ENCODE assay signal across 8 cellular contexts in the genomic region with DNA sequence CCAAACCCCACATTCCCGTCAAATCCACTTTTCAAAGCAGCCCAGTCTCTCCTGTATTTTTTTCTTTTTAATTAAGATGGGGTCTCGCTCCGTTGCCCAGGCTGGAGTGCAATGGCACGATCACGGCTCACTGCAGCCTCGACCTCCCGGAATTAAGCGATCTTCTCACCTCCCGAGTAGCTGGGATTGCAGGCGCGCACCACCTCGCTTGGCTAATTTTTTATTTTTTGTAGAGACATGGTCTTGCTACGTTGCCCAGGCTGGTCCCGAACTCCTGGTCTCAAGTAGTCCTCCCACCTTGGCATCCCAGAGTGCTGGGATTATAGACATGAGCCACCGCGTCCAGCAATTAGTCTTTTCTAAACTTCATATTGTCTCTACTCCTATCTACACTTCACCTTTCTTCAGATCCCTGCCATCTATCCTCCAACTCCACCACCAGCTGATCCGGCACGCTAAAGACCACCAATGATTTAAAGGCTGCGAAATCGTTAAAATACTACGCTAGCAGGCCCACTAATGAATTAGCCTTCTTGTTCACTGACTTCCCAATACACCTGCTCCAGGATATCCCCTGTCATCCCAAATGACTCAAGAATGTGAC. TPM values are rescaled to one million over a fixed set of nuclear protein-coding genes. Genes with fewer than 3 reads are reported as not detected.
DNase-seq lines count a peak whose midpoint lies in the region; ATAC-seq and TF ChIP-seq lines count a peak whose summit lies in the region.

No MANE protein-coding gene starts in this region.

- no peaks in the 10 kb centered on the region for H3K36me3 ChIP-seq in iPS-15b (ENCODE audit: control insufficient read depth, insufficient read depth, low read length)

- peak overlapping the region; percentile 94 for H3K4me3 Mint-ChIP-seq in HFFc6
- peak overlapping the region; percentile 78 for H3K4me3 Mint-ChIP-seq in stimulated activated effector memory CD8-positive, alpha-beta T cell treated with anti-CD3 and anti-CD28 coated beads, Interleukin-12 subunit alpha, Interleukin-12 subunit beta, amount 100 ng/mL, for 72 hours

- peaks cover 5% of the 10 kb centered on the region for H3K9me3 Mint-ChIP-seq in HFFc6
- H3K9me3 Mint-ChIP-seq in activated naive CD4-positive, alpha-beta T cell treated with anti-CD3 and anti-CD28 coated beads, Interleukin-2, amount 50 U/mL, for 72 hours: no peaks in the 10 kb centered on the region
- H3K9me3 Mint-ChIP-seq in stimulated activated effector memory CD8-positive, alpha-beta T cell treated with anti-CD3 and anti-CD28 coated beads, Interleukin-12 subunit alpha, Interleukin-12 subunit beta, amount 100 ng/mL, for 72 hours: no peaks in the 10 kb centered on the region

- peak overlapping the region; percentile 96 for H3K4me3 ChIP-seq in iPS-15b (ENCODE audit: low read depth, low read length)

- no peak for DNase-seq in HFFc6
- no peak for DNase-seq in activated naive CD4-positive, alpha-beta T cell treated with anti-CD3 and anti-CD28 coated beads, Interleukin-2, amount 50 U/mL, for 72 hours (ENCODE audit: low spot score in 2 of 2)
- no peak for DNase-seq in stimulated activated effector memory CD8-positive, alpha-beta T cell treated with anti-CD3 and anti-CD28 coated beads, Interleukin-12 subunit alpha, Interleukin-12 subunit beta, amount 100 ng/mL, for 72 hours (ENCODE audit: low spot score in 2 of 2)
- no peak for DNase-seq in stimulated activated CD4-positive, alpha-beta T cell treated with anti-CD3 and anti-CD28 coated beads, Interleukin-15, amount 100 ng/mL, for 24 hours
- DNase-seq in NCI-H146 treated with DMSO at 0.1 percent for 48 hours (lab: John Stamatoyannopoulos, UW; ENCODE audit: unreplicated experiment): no peak
- no peak for DNase-seq in NCI-H1694 treated with DMSO at 0.1 percent for 48 hours (lab: John Stamatoyannopoulos, UW)

- H3K27me3 ChIP-seq in iPS-15b (ENCODE audit: control insufficient read depth, insufficient read depth, low read length): no peaks in the 10 kb centered on the region

- H3K27me3 Mint-ChIP-seq in HFFc6 (ENCODE audit: insufficient read depth): peaks cover 2% of the 10 kb centered on the region; the same call in 1 of the 2 replicates

- H3K9ac ChIP-seq in iPS-15b (ENCODE audit: low read depth, low read length): peak overlapping the region; percentile 80

- H3K9me3 ChIP-seq in iPS-15b (ENCODE audit: control insufficient read depth, insufficient read depth, low read length): no peaks in the 10 kb centered on the region

- no peak for ATAC-seq in activated naive CD4-positive, alpha-beta T cell treated with anti-CD3 and anti-CD28 coated beads, Interleukin-2, amount 50 U/mL, for 72 hours
- ATAC-seq in stimulated activated effector memory CD8-positive, alpha-beta T cell treated with anti-CD3 and anti-CD28 coated beads, Interleukin-12 subunit alpha, Interleukin-12 subunit beta, amount 100 ng/mL, for 72 hours: no peak
- ATAC-seq in HG02571 (IDR thresholded peaks at IDR 0.05; ENCODE audit: unreplicated experiment): no peak

- H3K27ac Mint-ChIP-seq in HFFc6: peak overlapping the region; percentile 77
- peak overlapping the region; percentile 89 to 96 for H3K27ac Mint-ChIP-seq in activated naive CD4-positive, alpha-beta T cell treated with anti-CD3 and anti-CD28 coated beads, Interleukin-2, amount 50 U/mL, for 72 hours
- H3K27ac Mint-ChIP-seq in stimulated activated effector memory CD8-positive, alpha-beta T cell treated with anti-CD3 and anti-CD28 coated beads, Interleukin-12 subunit alpha, Interleukin-12 subunit beta, amount 100 ng/mL, for 72 hours: peak overlapping the region; percentile 74

- no peak for TF ChIP-seq CTCF in HFFc6 (IDR thresholded peaks at IDR 0.05)

- H3K4me1 ChIP-seq in iPS-15b (ENCODE audit: control insufficient read depth, insufficient read depth, low read length): no peaks in the 10 kb centered on the region

- H3K36me3 Mint-ChIP-seq in HFFc6 (ENCODE audit: low read depth): peaks cover 24% of the 10 kb centered on the region
- H3K36me3 Mint-ChIP-seq in activated naive CD4-positive, alpha-beta T cell treated with anti-CD3 and anti-CD28 coated beads, Interleukin-2, amount 50 U/mL, for 72 hours: peaks cover 5 to 25% of the 10 kb centered on the region in 2 donors
- H3K36me3 Mint-ChIP-seq in stimulated activated effector memory CD8-positive, alpha-beta T cell treated with anti-CD3 and anti-CD28 coated beads, Interleukin-12 subunit alpha, Interleukin-12 subunit beta, amount 100 ng/mL, for 72 hours: peaks cover 60% of the 10 kb centered on the region

- peaks cover 23% of the 10 kb centered on the region for H3K4me1 Mint-ChIP-seq in HFFc6 (ENCODE audit: low read depth)
- peaks cover 34% of the 10 kb centered on the region for H3K4me1 Mint-ChIP-seq in stimulated activated effector memory CD8-positive, alpha-beta T cell treated with anti-CD3 and anti-CD28 coated beads, Interleukin-12 subunit alpha, Interleukin-12 subunit beta, amount 100 ng/mL, for 72 hours

RNA-seq across cellular contexts. Expression of gene CHUK, which starts 0.5 kb away (rescaled TPM):
- 10 to 100 TPM; 18.2 to 22.6 (median 20.6) TPM for total RNA-seq in HFFc6 (2021; fragmentation: NEBNext Ultra II Directional; extraction: Animal tissue kit (Norgen Biotek cat#: 25700))
- 10 to 100 TPM; 18.8 to 42.4 TPM for total RNA-seq in activated naive CD4-positive, alpha-beta T cell treated with anti-CD3 and anti-CD28 coated beads, Interleukin-2, amount 50 U/mL, for 72 hours

RNA-seq across cellular contexts. Expression of gene CWF19L1, which starts 37.5 kb away (rescaled TPM):
- total RNA-seq in HFFc6 (2021; fragmentation: NEBNext Ultra II Directional; extraction: Animal tissue kit (Norgen Biotek cat#: 25700)): 10 to 100 TPM; 19.1 to 24.5 (median 20.6) TPM
- 10 to 100 TPM; 41.1 to 50.6 TPM for total RNA-seq in activated naive CD4-positive, alpha-beta T cell treated with anti-CD3 and anti-CD28 coated beads, Interleukin-2, amount 50 U/mL, for 72 hours

RNA-seq across cellular contexts. Expression of gene ERLIN1, which starts 44.1 kb away (rescaled TPM):
- total RNA-seq in HFFc6 (2021; fragmentation: NEBNext Ultra II Directional; extraction: Animal tissue kit (Norgen Biotek cat#: 25700)): 10 to 100 TPM; 56.9 to 83.1 (median 74.2) TPM
- total RNA-seq in activated naive CD4-positive, alpha-beta T cell treated with anti-CD3 and anti-CD28 coated beads, Interleukin-2, amount 50 U/mL, for 72 hours: 10 to 100 TPM; 16.8 to 17.5 TPM

RNA-seq across cellular contexts. Expression of gene BLOC1S2, which starts 56.6 kb away (rescaled TPM):
- 10 to 100 TPM; 52.4 to 62.1 (median 55.0) TPM for total RNA-seq in HFFc6 (2021; fragmentation: NEBNext Ultra II Directional; extraction: Animal tissue kit (Norgen Biotek cat#: 25700))
- 100 to 1,000 TPM in 1 of 2 donors, 10 to 100 TPM in 1; 48.0 to 112 TPM for total RNA-seq in activated naive CD4-positive, alpha-beta T cell treated with anti-CD3 and anti-CD28 coated beads, Interleukin-2, amount 50 U/mL, for 72 hours
